Comparison of ENCODE assay signal across 29 cellular contexts in the genomic region with DNA sequence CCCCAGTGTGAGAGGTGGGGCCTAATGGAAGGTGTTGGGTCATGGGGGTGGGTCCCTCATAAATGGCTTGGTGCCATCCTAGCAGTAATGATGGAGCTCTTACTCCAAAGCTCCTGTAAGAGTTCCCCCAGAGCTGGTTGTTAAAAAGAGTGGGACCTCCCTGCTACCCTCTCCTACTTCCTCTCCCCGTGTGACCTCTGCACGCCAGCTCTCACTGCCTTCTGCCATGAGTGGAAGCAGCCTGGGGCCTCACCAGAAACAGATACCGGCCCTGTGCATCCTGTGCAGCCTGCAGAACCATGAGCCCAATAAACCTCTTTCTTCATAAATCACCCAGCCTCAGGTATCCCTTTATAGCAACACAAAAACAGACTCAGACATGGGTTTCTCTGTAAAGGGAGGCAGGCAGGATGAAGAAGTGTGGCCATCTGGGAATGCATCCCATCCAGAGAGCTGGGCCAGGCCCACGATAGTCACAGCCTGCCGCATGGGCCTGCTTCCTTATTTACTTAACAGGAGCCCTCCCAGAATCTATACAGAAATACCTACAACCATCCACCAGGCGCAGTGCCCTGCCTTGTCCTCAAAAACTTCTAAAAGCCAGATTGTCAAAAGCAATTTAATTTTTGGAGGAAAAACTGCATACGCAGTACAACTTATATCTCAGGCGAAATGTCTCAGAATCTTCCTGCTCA. TPM values are rescaled to one million over a fixed set of nuclear protein-coding genes. Genes with fewer than 3 reads are reported as not detected.
A peak's percentile ranks its signal among the peaks of the same experiment; 100 is the strongest.
DNase-seq lines count a peak whose midpoint lies in the region; ATAC-seq, FAIRE-seq and TF ChIP-seq lines count a peak whose summit lies in the region.
"Had no signal": no experiment of that assay in that cellular context is flagged by ENCODE, and none has a peak within 500 bp of the region (broad histone marks: within the 10 kb centered on the region; RNA-seq: fewer than 3 reads in every experiment).

No MANE protein-coding gene starts in this region.

- no peak for TF ChIP-seq RAD21 in HepG2 (CRISPR knock-in tag; IDR thresholded peaks at IDR 0.05)

- intact Hi-C loops in HepG2 (cut with micrococcal nuclease; ENCODE audit: unreplicated experiment) (loop anchor here (2.0 kb wide), 2 partner anchors 153 to 171 kb away; no protein-coding TSS in a partner anchor), cardiac septum (cut with DNase I) (loop anchor here (2.0 to 5.0 kb wide), 2 partner anchors 152 to 451 kb away; no protein-coding TSS in a partner anchor)

- BruUV-seq in HepG2 (replicated peaks; lab: Mats Ljungman, UMichigan): no TSS peak

- ATAC-seq in activated T-helper 17 cell treated with anti-CD3 and anti-CD28 coated beads, Interleukin-2, amount 50 U/mL, for 72 hours (replicated peaks): no peak
- no peak for ATAC-seq in HepG2
- no peak for ATAC-seq in stimulated activated effector memory CD8-positive, alpha-beta T cell treated with anti-CD3 and anti-CD28 coated beads, Interleukin-12 subunit alpha, Interleukin-12 subunit beta, amount 100 ng/mL, for 72 hours
- ATAC-seq: GM23338, HCT116, Right ventricle myocardium inferior had no signal

- peaks cover 13% of the 10 kb centered on the region for H3K4me1 Mint-ChIP-seq in HFFc6 (ENCODE audit: low read depth)
- H3K4me1 Mint-ChIP-seq in activated T-helper 17 cell treated with anti-CD3 and anti-CD28 coated beads, Interleukin-2, amount 50 U/mL, for 72 hours: no peaks in the 10 kb centered on the region
- H3K4me1 Mint-ChIP-seq in stimulated activated effector memory CD8-positive, alpha-beta T cell treated with anti-CD3 and anti-CD28 coated beads, Interleukin-12 subunit alpha, Interleukin-12 subunit beta, amount 100 ng/mL, for 72 hours: peaks cover 15% of the 10 kb centered on the region

- in situ Hi-C loops in HepG2 (cut with HindIII; ENCODE audit: extremely low pct_ligation_motif_present, low pct_unique_long_range_greater_than_20kb): loop anchor here (5.0 kb wide), 2 partner anchors 62 to 417 kb away; no protein-coding TSS in a partner anchor

- no peaks in the 10 kb centered on the region for H4K20me1 ChIP-seq in HepG2 (ENCODE audit: insufficient read depth, low read length)

- peak; percentile 31; the same call in 1 of the 2 replicates for TF ChIP-seq CTCF in HFFc6 (IDR thresholded peaks at IDR 0.05)
- no peak for TF ChIP-seq CTCF in HepG2 (CRISPR knock-in tag; IDR thresholded peaks at IDR 0.05)

- H2AFZ ChIP-seq in HepG2 (ENCODE audit: low read length): no peak overlapping the region
- H2AFZ ChIP-seq: GM23338 had no signal

- H3K27ac Mint-ChIP-seq in HFFc6: no peak overlapping the region
- peak overlapping the region; percentile 29 for H3K27ac Mint-ChIP-seq in activated T-helper 17 cell treated with anti-CD3 and anti-CD28 coated beads, Interleukin-2, amount 50 U/mL, for 72 hours
- H3K27ac Mint-ChIP-seq in stimulated activated effector memory CD8-positive, alpha-beta T cell treated with anti-CD3 and anti-CD28 coated beads, Interleukin-12 subunit alpha, Interleukin-12 subunit beta, amount 100 ng/mL, for 72 hours: peak overlapping the region; percentile 50
- H3K27ac Mint-ChIP-seq: CD4-positive, alpha-beta memory T cell; GM23338 had no signal

- FAIRE-seq in HepG2 (lab: Jason Lieb, UNC): no peak
- FAIRE-seq: GM12891, GM18507 had no signal

- no peaks in the 10 kb centered on the region for H3K9me3 ChIP-seq in HepG2 (ENCODE audit: low read length)
- H3K9me3 ChIP-seq: BE2C, Peyer's patch had no signal

- peaks cover 0 to 2% of the 10 kb centered on the region in 2 experiments; a peak in 1 of 5 replicates for H3K27me3 ChIP-seq in HepG2 (ENCODE audit: control insufficient read depth in 1 of 2, insufficient read depth in 2 of 2, low read length in 2 of 2)
- H3K27me3 ChIP-seq: BE2C, Peyer's patch had no signal

- H3K4me1 ChIP-seq in HepG2 (ENCODE audit: insufficient read depth, low read length): peaks cover 19% of the 10 kb centered on the region
- H3K4me1 ChIP-seq: BE2C had no signal

- H3K36me3 Mint-ChIP-seq in HFFc6 (ENCODE audit: low read depth): no peaks in the 10 kb centered on the region
- no peaks in the 10 kb centered on the region for H3K36me3 Mint-ChIP-seq in activated T-helper 17 cell treated with anti-CD3 and anti-CD28 coated beads, Interleukin-2, amount 50 U/mL, for 72 hours (ENCODE audit: low read depth)
- H3K36me3 Mint-ChIP-seq in stimulated activated effector memory CD8-positive, alpha-beta T cell treated with anti-CD3 and anti-CD28 coated beads, Interleukin-12 subunit alpha, Interleukin-12 subunit beta, amount 100 ng/mL, for 72 hours: no peaks in the 10 kb centered on the region
- H3K36me3 Mint-ChIP-seq: CD4-positive, alpha-beta memory T cell had no signal

- POLR2A ChIA-PET in HepG2 (lab: Yijun Ruan, JAX): interaction anchor here (1.2 kb wide), 1 partner anchor 61 kb away, joined by 3 read pairs; no protein-coding TSS in a partner anchor

- H3K9me3 Mint-ChIP-seq in HFFc6: no peaks in the 10 kb centered on the region
- no peaks in the 10 kb centered on the region for H3K9me3 Mint-ChIP-seq in activated T-helper 17 cell treated with anti-CD3 and anti-CD28 coated beads, Interleukin-2, amount 50 U/mL, for 72 hours
- no peaks in the 10 kb centered on the region for H3K9me3 Mint-ChIP-seq in stimulated activated effector memory CD8-positive, alpha-beta T cell treated with anti-CD3 and anti-CD28 coated beads, Interleukin-12 subunit alpha, Interleukin-12 subunit beta, amount 100 ng/mL, for 72 hours

- no peak overlapping the region for H3K4me3 Mint-ChIP-seq in HFFc6
- no peak overlapping the region for H3K4me3 Mint-ChIP-seq in activated T-helper 17 cell treated with anti-CD3 and anti-CD28 coated beads, Interleukin-2, amount 50 U/mL, for 72 hours
- H3K4me3 Mint-ChIP-seq in stimulated activated effector memory CD8-positive, alpha-beta T cell treated with anti-CD3 and anti-CD28 coated beads, Interleukin-12 subunit alpha, Interleukin-12 subunit beta, amount 100 ng/mL, for 72 hours: no peak overlapping the region
- H3K4me3 Mint-ChIP-seq: CD4-positive, alpha-beta memory T cell; GM23338 had no signal

- TF ChIP-seq POLR2A in HepG2 (IDR thresholded peaks at IDR 0.05; ENCODE audit: insufficient read depth in 1 of 2, low read depth in 2 of 2, low read length in 2 of 2): no peak

- no peak overlapping the region for H3K4me3 ChIP-seq in HepG2 (replicated peaks in 1 of 3; ENCODE audit: insufficient read depth in 1 of 3, low read depth in 2 of 3, low read length in 3 of 3)
- H3K4me3 ChIP-seq: GM23338, Peyer's patch had no signal

- 89% methylated on average over 8 of the region's 8 CpGs for WGBS in HepG2 (ENCODE audit: low lambda C conversion rate)

- no peak for TF ChIP-seq EP300 in HepG2 (IDR thresholded peaks at IDR 0.05; ENCODE audit: low read depth in 2 of 2, low read length in 2 of 2)
- TF ChIP-seq EP300 in HepG2 (CRISPR knock-in tag; IDR thresholded peaks at IDR 0.05; ENCODE audit: borderline replicate concordance): no peak

- no peak overlapping the region for H3K27ac ChIP-seq in HepG2 (ENCODE audit: extremely low read length, insufficient read depth, low read length)
- H3K27ac ChIP-seq: Peyer's patch had no signal

- no peaks in the 10 kb centered on the region; the same call in none of the 2 replicates for H3K27me3 Mint-ChIP-seq in HFFc6 (ENCODE audit: insufficient read depth)
- H3K27me3 Mint-ChIP-seq in activated T-helper 17 cell treated with anti-CD3 and anti-CD28 coated beads, Interleukin-2, amount 50 U/mL, for 72 hours: peaks cover 6% of the 10 kb centered on the region

- DNase-seq in HFFc6 (no peak), HepG2 (ENCODE audit: low spot score) (no peak), NCI-H1048 (lab: John Stamatoyannopoulos, UW) (no peak), cardiac septum (ENCODE audit: low spot score) (no peak), NCI-H510A treated with DMSO at 0.1 percent for 48 hours (lab: John Stamatoyannopoulos, UW) (no peak), foreskin melanocyte (no peak)
- no peak for DNase-seq in stimulated activated effector memory CD8-positive, alpha-beta T cell treated with anti-CD3 and anti-CD28 coated beads, Interleukin-12 subunit alpha, Interleukin-12 subunit beta, amount 100 ng/mL, for 72 hours (ENCODE audit: low spot score in 2 of 2)
- DNase-seq: BE2C; CD4-positive, alpha-beta memory T cell; DMS153; Kasumi-1; NCI-H1417 treated with DMSO at 0.1 percent for 48 hours; NCI-H187; NCI-H2107; NCI-H226; NCI-H524; NCI-H774; NK-92 treated with Interleukin-12 subunit alpha and Interleukin-12 subunit beta, amount 100 ng/mL, for 24 hours had no signal

- H3K36me3 ChIP-seq in HepG2 (replicated peaks in 1 of 2; ENCODE audit: control insufficient read depth in 1 of 2, insufficient read depth in 2 of 2, low read length in 2 of 2): peaks cover 6 to 26% of the 10 kb centered on the region in 2 experiments
- H3K36me3 ChIP-seq: BE2C had no signal

- no peak overlapping the region for H3K4me2 ChIP-seq in HepG2 (ENCODE audit: low read depth, low read length)
- H3K4me2 ChIP-seq: GM23338 had no signal

- H3K9ac ChIP-seq in HepG2 (ENCODE audit: insufficient read depth, low read depth, low read length): no peak overlapping the region

- no peaks in the 10 kb centered on the region for H3K79me2 ChIP-seq in HepG2 (ENCODE audit: insufficient read depth, low read length)

- CTCF ChIA-PET in HepG2 (lab: Yijun Ruan, JAX; ENCODE audit: low intra/inter-chr PET ratio, low total read pairs): interaction anchor here (3.0 to 4.9 kb wide), 2 partner anchors 62 to 102 kb away, joined by 31 to 109 read pairs; no protein-coding TSS in a partner anchor

RNA-seq across cellular contexts. Expression of a gene that starts 7.5 kb away (rescaled TPM):
- total RNA-seq in HFFc6 (2021; fragmentation: NEBNext Ultra II Directional; extraction: Animal tissue kit (Norgen Biotek cat#: 25700)): not detected
- total RNA-seq in activated T-helper 17 cell treated with anti-CD3 and anti-CD28 coated beads, Interleukin-2, amount 50 U/mL, for 72 hours: not detected
- not detected in 2 replicates for total RNA-seq in HepG2 (2016; rRNA removed; fragmentation: Illumina TruSeq; extraction: Trizol)
- total RNA-seq in HepG2 (2016; cell fraction: cytosol; rRNA removed; fragmentation: Illumina TruSeq; extraction: Trizol; ENCODE audit: low read depth): not detected in 2 replicates
- total RNA-seq in HepG2 (2016; cell fraction: insoluble cytoplasmic fraction; rRNA removed; fragmentation: Illumina TruSeq; extraction: Trizol): not detected in 2 replicates
- total RNA-seq in HepG2 (2016; cell fraction: membrane; rRNA removed; fragmentation: Illumina TruSeq; extraction: Trizol): not detected in 2 replicates
- not detected in 2 replicates for total RNA-seq in HepG2 (2016; cell fraction: nucleus; rRNA removed; fragmentation: Illumina TruSeq; extraction: Trizol)
- polyA plus RNA-seq in HepG2 (2011; rRNA removed): not detected in 2 replicates
- polyA plus RNA-seq in HepG2 (2011; cell fraction: cytosol; rRNA removed): not detected in 2 replicates
- not detected in 2 replicates for polyA plus RNA-seq in HepG2 (2011; cell fraction: nucleus; rRNA removed)
- not detected in 2 replicates for polyA plus RNA-seq in HepG2 (2012)
- polyA plus RNA-seq in HepG2 (2016; cell fraction: cytosol; fragmentation: Illumina TruSeq; extraction: Trizol; ENCODE audit: low read depth): not detected in 2 replicates
- polyA plus RNA-seq in HepG2 (2016; cell fraction: insoluble cytoplasmic fraction; fragmentation: Illumina TruSeq; extraction: Trizol; ENCODE audit: low read depth): not detected in 2 replicates
- not detected in 2 replicates for polyA plus RNA-seq in HepG2 (2016; cell fraction: membrane; fragmentation: Illumina TruSeq; extraction: Trizol; ENCODE audit: low read depth)
- not detected in 2 replicates for polyA plus RNA-seq in HepG2 (2016; cell fraction: nucleus; fragmentation: Illumina TruSeq; extraction: Trizol; ENCODE audit: insufficient read depth, low read depth)
- not detected in 2 replicates for polyA minus RNA-seq in HepG2 (2011; rRNA and poly(A)+ RNA removed; ENCODE audit: low replicate concordance)
- not detected in 2 replicates for polyA minus RNA-seq in HepG2 (2011; cell fraction: cytosol; rRNA and poly(A)+ RNA removed)
- polyA minus RNA-seq in HepG2 (2011; cell fraction: nucleus; rRNA and poly(A)+ RNA removed): not detected in 2 replicates
- not detected for total RNA-seq in cardiac septum
- total RNA-seq: A673; CD4-positive, alpha-beta memory T cell; G401; GM23338; MCF 10A; Peyer's patch; Right ventricle myocardium inferior; SK-MEL-5 had no signal
- polyA plus RNA-seq: CD4-positive, alpha-beta memory T cell; GM23338 had no signal

RNA-seq across cellular contexts. Expression of a gene that starts 16.7 kb away (rescaled TPM):
- under 1 TPM in 4 of 6 experiments, not detected in 2; 0.13 to 0.36 (median 0.25) TPM for total RNA-seq in HFFc6 (2021; fragmentation: NEBNext Ultra II Directional; extraction: Animal tissue kit (Norgen Biotek cat#: 25700))
- total RNA-seq in activated T-helper 17 cell treated with anti-CD3 and anti-CD28 coated beads, Interleukin-2, amount 50 U/mL, for 72 hours: 1 to 10 TPM in 1 of 2 donors, under 1 TPM in 1; 0.43 to 2.5 TPM
- total RNA-seq in HepG2 (2016; rRNA removed; fragmentation: Illumina TruSeq; extraction: Trizol) (68.0 and 70.0 TPM in 2 replicates), cardiac septum (3.5 TPM)
- 21.0 and 21.9 TPM in 2 replicates for total RNA-seq in HepG2 (2016; cell fraction: cytosol; rRNA removed; fragmentation: Illumina TruSeq; extraction: Trizol; ENCODE audit: low read depth)
- total RNA-seq in HepG2 (2016; cell fraction: insoluble cytoplasmic fraction; rRNA removed; fragmentation: Illumina TruSeq; extraction: Trizol): 67.8 and 73.3 TPM in 2 replicates
- 42.7 and 50.7 TPM in 2 replicates for total RNA-seq in HepG2 (2016; cell fraction: membrane; rRNA removed; fragmentation: Illumina TruSeq; extraction: Trizol)
- 51.2 and 64.7 TPM in 2 replicates for total RNA-seq in HepG2 (2016; cell fraction: nucleus; rRNA removed; fragmentation: Illumina TruSeq; extraction: Trizol)
- 124 and 141 TPM in 2 replicates for polyA plus RNA-seq in HepG2 (2011; rRNA removed)
- polyA plus RNA-seq in HepG2 (2011; cell fraction: cytosol; rRNA removed): 66.2 and 82.5 TPM in 2 replicates
- 477 and 514 TPM in 2 replicates for polyA plus RNA-seq in HepG2 (2011; cell fraction: nucleus; rRNA removed)
- polyA plus RNA-seq in HepG2 (2012): 189 and 204 TPM in 2 replicates
- 14.6 and 16.8 TPM in 2 replicates for polyA plus RNA-seq in HepG2 (2016; cell fraction: cytosol; fragmentation: Illumina TruSeq; extraction: Trizol; ENCODE audit: low read depth)
- polyA plus RNA-seq in HepG2 (2016; cell fraction: insoluble cytoplasmic fraction; fragmentation: Illumina TruSeq; extraction: Trizol; ENCODE audit: low read depth): 53.0 and 54.7 TPM in 2 replicates
- 27.1 and 29.9 TPM in 2 replicates for polyA plus RNA-seq in HepG2 (2016; cell fraction: membrane; fragmentation: Illumina TruSeq; extraction: Trizol; ENCODE audit: low read depth)
- polyA plus RNA-seq in HepG2 (2016; cell fraction: nucleus; fragmentation: Illumina TruSeq; extraction: Trizol; ENCODE audit: insufficient read depth, low read depth): 145 and 160 TPM in 2 replicates
- 4.6 and 63.9 TPM in 2 replicates for polyA minus RNA-seq in HepG2 (2011; rRNA and poly(A)+ RNA removed; ENCODE audit: low replicate concordance)
- 23.6 and 25.7 TPM in 2 replicates for polyA minus RNA-seq in HepG2 (2011; cell fraction: cytosol; rRNA and poly(A)+ RNA removed)
- 126 and 135 TPM in 2 replicates for polyA minus RNA-seq in HepG2 (2011; cell fraction: nucleus; rRNA and poly(A)+ RNA removed)
- total RNA-seq: CD4-positive, alpha-beta memory T cell; G401 had no signal
- polyA plus RNA-seq: CD4-positive, alpha-beta memory T cell had no signal

RNA-seq across cellular contexts. Expression of a gene that starts 53.5 kb away (rescaled TPM):
- total RNA-seq in HFFc6 (2021; fragmentation: NEBNext Ultra II Directional; extraction: Animal tissue kit (Norgen Biotek cat#: 25700)): 100 to 1,000 TPM in 4 of 6 experiments, 10 to 100 TPM in 2; 90.6 to 107 (median 102) TPM
- total RNA-seq in activated T-helper 17 cell treated with anti-CD3 and anti-CD28 coated beads, Interleukin-2, amount 50 U/mL, for 72 hours: 100 to 1,000 TPM; 271 to 319 TPM
- total RNA-seq in HepG2 (2016; rRNA removed; fragmentation: Illumina TruSeq; extraction: Trizol) (15.9 and 22.0 TPM in 2 replicates), cardiac septum (157 TPM)
- 11.0 and 11.2 TPM in 2 replicates for total RNA-seq in HepG2 (2016; cell fraction: cytosol; rRNA removed; fragmentation: Illumina TruSeq; extraction: Trizol; ENCODE audit: low read depth)
- 15.6 and 24.6 TPM in 2 replicates for total RNA-seq in HepG2 (2016; cell fraction: insoluble cytoplasmic fraction; rRNA removed; fragmentation: Illumina TruSeq; extraction: Trizol)
- total RNA-seq in HepG2 (2016; cell fraction: membrane; rRNA removed; fragmentation: Illumina TruSeq; extraction: Trizol): 18.1 and 18.4 TPM in 2 replicates
- 31.0 and 33.7 TPM in 2 replicates for total RNA-seq in HepG2 (2016; cell fraction: nucleus; rRNA removed; fragmentation: Illumina TruSeq; extraction: Trizol)
- 31.2 and 40.5 TPM in 2 replicates for polyA plus RNA-seq in HepG2 (2011; rRNA removed)
- 19.8 and 25.0 TPM in 2 replicates for polyA plus RNA-seq in HepG2 (2011; cell fraction: cytosol; rRNA removed)
- 43.1 TPM in 2 replicates for polyA plus RNA-seq in HepG2 (2011; cell fraction: nucleus; rRNA removed)
- 48.6 and 68.2 TPM in 2 replicates for polyA plus RNA-seq in HepG2 (2012)
- polyA plus RNA-seq in HepG2 (2016; cell fraction: cytosol; fragmentation: Illumina TruSeq; extraction: Trizol; ENCODE audit: low read depth): 5.6 and 6.5 TPM in 2 replicates
- 43.3 and 43.5 TPM in 2 replicates for polyA plus RNA-seq in HepG2 (2016; cell fraction: insoluble cytoplasmic fraction; fragmentation: Illumina TruSeq; extraction: Trizol; ENCODE audit: low read depth)
- polyA plus RNA-seq in HepG2 (2016; cell fraction: membrane; fragmentation: Illumina TruSeq; extraction: Trizol; ENCODE audit: low read depth): 10.6 and 13.6 TPM in 2 replicates
- 55.6 and 61.1 TPM in 2 replicates for polyA plus RNA-seq in HepG2 (2016; cell fraction: nucleus; fragmentation: Illumina TruSeq; extraction: Trizol; ENCODE audit: insufficient read depth, low read depth)
- 26.4 and 35.1 TPM in 2 replicates for polyA minus RNA-seq in HepG2 (2011; rRNA and poly(A)+ RNA removed; ENCODE audit: low replicate concordance)
- 26.2 and 26.7 TPM in 2 replicates for polyA minus RNA-seq in HepG2 (2011; cell fraction: cytosol; rRNA and poly(A)+ RNA removed)
- 97.5 and 100 TPM in 2 replicates for polyA minus RNA-seq in HepG2 (2011; cell fraction: nucleus; rRNA and poly(A)+ RNA removed)
